ENCODE assay signal across 12 cellular contexts in genomic region chrX:115345654-115346014, GRCh38. TPM values are rescaled to one million over a fixed set of nuclear protein-coding genes. Genes with fewer than 3 reads are reported as not detected.
A peak's percentile ranks its signal among the peaks of the same experiment; 100 is the strongest.
DNase-seq lines count a peak whose midpoint lies in the region; ATAC-seq and TF ChIP-seq lines count a peak whose summit lies in the region.
"Had no signal": no experiment of that assay in that cellular context is flagged by ENCODE, and none has a peak within 500 bp of the region (broad histone marks: within the 10 kb centered on the region; RNA-seq: fewer than 3 reads in every experiment).

No MANE protein-coding gene starts in this region.

- no peak overlapping the region for H2BK15ac ChIP-seq in H9 (ENCODE audit: low read depth, low read length)

- H3K4ac ChIP-seq in H9 (ENCODE audit: low read depth, low read length), result no peak overlapping the region

- H3K14ac ChIP-seq in H9 (ENCODE audit: insufficient read depth, low read length), result no peak overlapping the region

- H3K4me2 ChIP-seq in H9 (ENCODE audit: insufficient read depth, insufficient read length, low read length), result no peak overlapping the region

- H3K27ac ChIP-seq in RWPE1, result peak overlapping the region; percentile 55
- peak overlapping the region; percentile 86 for H3K27ac ChIP-seq in mesodermal cell (ENCODE audit: low read depth, low read length, severe bottlenecking)
- H3K27ac ChIP-seq in suprapubic skin, result peak overlapping the region; percentile 59
- no peak overlapping the region for H3K27ac ChIP-seq in H9 (ENCODE audit: insufficient read length, low read depth, low read length)

- CTCF ChIA-PET in RWPE1 (lab: Yijun Ruan, JAX), result no interaction called here

- H3K27ac Mint-ChIP-seq in endothelial cell (ENCODE audit: unreplicated experiment) (peak overlapping the region; percentile 43), H9 (peak overlapping the region in 1 of 3 experiments; percentile 32; a peak in 3 of 7 replicates)
- H3K27ac Mint-ChIP-seq: CD14-positive monocyte, IgD-negative memory B cell had no signal

- DNase-seq in RWPE1 (ENCODE audit: low spot score), result no peak
- DNase-seq in endothelial cell (ENCODE audit: low spot score), result no peak
- DNase-seq in suprapubic skin (ENCODE audit: low spot score in 2 of 2), result no peak
- no peak for DNase-seq in H9
- DNase-seq in NCI-H1417 (lab: John Stamatoyannopoulos, UW), result no peak
- DNase-seq: T-helper 9 cell had no signal

- H3K23me2 ChIP-seq in H9 (ENCODE audit: insufficient read length, low read depth, low read length, poor library complexity, severe bottlenecking), result no peaks in the 10 kb centered on the region

- H2BK12ac ChIP-seq in H9 (ENCODE audit: insufficient read length, low read depth, low read length), result no peak overlapping the region

- H3K9me3 ChIP-seq in mesodermal cell (ENCODE audit: control insufficient read depth, low read length), result no peaks in the 10 kb centered on the region
- H3K9me3 ChIP-seq in suprapubic skin, result no peaks in the 10 kb centered on the region
- no peaks in the 10 kb centered on the region for H3K9me3 ChIP-seq in H9 (ENCODE audit: control insufficient read depth, low read depth, low read length)

- H3K36me3 Mint-ChIP-seq in endothelial cell (ENCODE audit: low read depth, unreplicated experiment) (peaks cover 2% of the 10 kb centered on the region), H9 (ENCODE audit: insufficient read depth in 1 of 3, low read depth in 3 of 3) (peaks cover 7 to 9% (median 7%) of the 10 kb centered on the region in 3 experiments)
- H3K36me3 Mint-ChIP-seq: CD14-positive monocyte, IgD-negative memory B cell had no signal

- H3K4me3 ChIP-seq in mesodermal cell (ENCODE audit: extremely low read depth, insufficient read depth, low read length, poor library complexity, severe bottlenecking), result no peak overlapping the region
- H3K4me3 ChIP-seq in suprapubic skin, result no peak overlapping the region

- no peaks in the 10 kb centered on the region for H3K79me1 ChIP-seq in H9 (ENCODE audit: insufficient read depth, low read depth, low read length, poor library complexity, severe bottlenecking)

- H3K79me2 ChIP-seq in H9 (ENCODE audit: insufficient read depth, low read length), result no peaks in the 10 kb centered on the region

- no peak overlapping the region for H2AFZ ChIP-seq in H9 (ENCODE audit: low read length)

- no peak overlapping the region for H2BK120ac ChIP-seq in H9 (ENCODE audit: low read depth, low read length, poor library complexity, severe bottlenecking)

- TF ChIP-seq CTCF in RWPE1 (conservative IDR thresholded peaks at IDR 0.05; ENCODE audit: low read depth), result no peak
- no peak for TF ChIP-seq CTCF in endothelial cell (IDR thresholded peaks at IDR 0.05; ENCODE audit: unreplicated experiment)
- TF ChIP-seq CTCF in suprapubic skin (IDR thresholded peaks at IDR 0.05), result no peak
- TF ChIP-seq CTCF in H9 (conservative IDR thresholded peaks at IDR 0.05), result no peak

- ATAC-seq in HG03342 (IDR thresholded peaks at IDR 0.05; ENCODE audit: unreplicated experiment) (no peak), HG02623 (IDR thresholded peaks at IDR 0.05; ENCODE audit: unreplicated experiment) (no peak)

- H3K9me3 Mint-ChIP-seq in endothelial cell (ENCODE audit: unreplicated experiment) (no peaks in the 10 kb centered on the region), H9 (peaks cover 12 to 17% of the 10 kb centered on the region in 2 experiments)
- H3K9me3 Mint-ChIP-seq: IgD-negative memory B cell had no signal

- peaks cover 18% of the 10 kb centered on the region for H3K4me1 ChIP-seq in mesodermal cell (ENCODE audit: control insufficient read depth, insufficient read depth, low read length, poor library complexity, severe bottlenecking)
- peaks cover 11% of the 10 kb centered on the region for H3K4me1 ChIP-seq in suprapubic skin
- peaks cover 8% of the 10 kb centered on the region; the same call in 1 of the 2 replicates for H3K4me1 ChIP-seq in H9 (ENCODE audit: insufficient read depth, low read length)

- H3K36me3 ChIP-seq in mesodermal cell (ENCODE audit: control insufficient read depth, insufficient read depth, low read length), result no peaks in the 10 kb centered on the region
- H3K36me3 ChIP-seq in suprapubic skin, result no peaks in the 10 kb centered on the region

- no peak for TF ChIP-seq EP300 in suprapubic skin (IDR thresholded peaks at IDR 0.05)

- no peak overlapping the region for H3K23ac ChIP-seq in H9 (ENCODE audit: insufficient read length, low read depth, low read length)

- H4K20me1 ChIP-seq in H9 (ENCODE audit: control insufficient read depth, insufficient read depth, insufficient read length), result no peaks in the 10 kb centered on the region

- no peak overlapping the region for H4K8ac ChIP-seq in H9 (replicated peaks; ENCODE audit: insufficient read length, low read depth, low read length)

- H3K4me3 Mint-ChIP-seq in endothelial cell (ENCODE audit: unreplicated experiment), result no peak overlapping the region
- no peak overlapping the region for H3K4me3 Mint-ChIP-seq in H9
- H3K4me3 Mint-ChIP-seq: CD14-positive monocyte, IgD-negative memory B cell had no signal

- H2AK5ac ChIP-seq in H9 (ENCODE audit: insufficient read length, low read length), result no peak overlapping the region

- H3K18ac ChIP-seq in H9 (ENCODE audit: insufficient read length, low read depth, low read length), result no peak overlapping the region

- no peak overlapping the region for H2BK5ac ChIP-seq in H9 (ENCODE audit: insufficient read length, low read length)

- H3K27me3 ChIP-seq in suprapubic skin, result no peaks in the 10 kb centered on the region
- no peaks in the 10 kb centered on the region for H3K27me3 ChIP-seq in H9 (ENCODE audit: insufficient read depth, low read length)

- no peaks in the 10 kb centered on the region for H3K27me3 Mint-ChIP-seq in endothelial cell (ENCODE audit: unreplicated experiment)
- peaks cover 3% of the 10 kb centered on the region; the same call in 1 of the 2 replicates for H3K27me3 Mint-ChIP-seq in H9 (ENCODE audit: low read depth)

- H4K5ac ChIP-seq in H9 (ENCODE audit: insufficient read length, low read depth, low read length), result no peak overlapping the region

- H3T11ph ChIP-seq in H9 (ENCODE audit: low read length), result no peak overlapping the region

- H2BK20ac ChIP-seq in H9 (ENCODE audit: low read depth, low read length, poor library complexity, severe bottlenecking), result no peak overlapping the region

- no peak for TF ChIP-seq POLR2A in suprapubic skin (IDR thresholded peaks at IDR 0.05)

- H3K56ac ChIP-seq in H9 (ENCODE audit: insufficient read length, low read depth, low read length), result no peak overlapping the region

- POLR2A ChIA-PET in RWPE1 (lab: Yijun Ruan, JAX; ENCODE audit: low non-redundant PET), result no interaction called here

- WGBS in mesodermal cell (ENCODE audit: insufficient coverage in 2 of 2), 2 experiments, result 44 to 100% methylated on average over 1 to 2 of the region's 3 CpGs
- WGBS in suprapubic skin, result 30% methylated on average over 3 of the region's 3 CpGs
- no CpG with 5 or more reads among the region's 3 CpGs for WGBS in H9 (ENCODE audit: extremely low coverage, insufficient read length, low lambda C conversion rate)

- H3K4me1 Mint-ChIP-seq in endothelial cell (ENCODE audit: unreplicated experiment), result peaks cover 3% of the 10 kb centered on the region
- peaks cover 27% of the 10 kb centered on the region in 2 experiments for H3K4me1 Mint-ChIP-seq in H9
- H3K4me1 Mint-ChIP-seq: IgD-negative memory B cell had no signal

- no peak overlapping the region for H3K9ac ChIP-seq in H9 (ENCODE audit: extremely low read depth, insufficient read length, low read length)

- H4K91ac ChIP-seq in H9 (ENCODE audit: insufficient read length, low read depth, low read length), result no peak overlapping the region

RNA-seq across cellular contexts. Expression of gene LUZP4, which starts 56.1 kb away (rescaled TPM):
- not detected for total RNA-seq in endothelial cell (ENCODE audit: unreplicated experiment)
- polyA plus RNA-seq in mesodermal cell (2013, experiment 1 of 2), result not detected
- not detected for polyA plus RNA-seq in mesodermal cell (2013, experiment 2 of 2)
- not detected for total RNA-seq in suprapubic skin
- total RNA-seq in H9 (2021), result not detected in 2 replicates
- total RNA-seq: ureter had no signal
- polyA plus RNA-seq: CD14-positive monocyte, IgD-negative memory B cell had no signal
